1 cellular context compared by ENCODE assay signal in genomic region chr10:99520040-99520803, GRCh38.
TF ChIP-seq lines count a peak whose summit lies in the region.

No MANE protein-coding gene starts in this region.

TF ChIP-seq in H1, 55 proteins besides CTCF, POLR2A, EP300 and RAD21:
- TF ChIP-seq BCL11A (IDR thresholded peaks at IDR 0.05; ENCODE audit: low read depth in 2 of 2, low read length in 2 of 2) = no peak
- no peak for TF ChIP-seq CBX5 (IDR thresholded peaks at IDR 0.05; ENCODE audit: low read depth, low read length)
- TF ChIP-seq SIRT6 (IDR thresholded peaks at IDR 0.05; ENCODE audit: low read length) = no peak
- no peak for TF ChIP-seq POLR2AphosphoS5 (IDR thresholded peaks at IDR 0.05; ENCODE audit: low read depth, low read length)
- no peak for TF ChIP-seq HDAC2 (IDR thresholded peaks at IDR 0.05; ENCODE audit: borderline replicate concordance in 1 of 2, low read depth in 2 of 2, low read length in 2 of 2)
- no peak for TF ChIP-seq KDM5A (IDR thresholded peaks at IDR 0.05; ENCODE audit: low read length)
- no peak for TF ChIP-seq RBBP5 (IDR thresholded peaks at IDR 0.05; ENCODE audit: borderline replicate concordance, low read depth, low read length)
- peak; percentile 93 for TF ChIP-seq EZH2 (IDR thresholded peaks at IDR 0.05; ENCODE audit: low read depth, low read length, severe bottlenecking)
- TF ChIP-seq POU5F1 (IDR thresholded peaks at IDR 0.05; ENCODE audit: low read depth, low read length) = no peak
- no peak for TF ChIP-seq NRF1 (IDR thresholded peaks at IDR 0.05; ENCODE audit: low read depth, low read length)
- TF ChIP-seq CBX8 (IDR thresholded peaks at IDR 0.05; ENCODE audit: borderline replicate concordance, low read depth, low read length) = peak; percentile 47; the same call in 1 of the 2 replicates
- TF ChIP-seq MAFK (IDR thresholded peaks at IDR 0.05; ENCODE audit: low read depth, low read length) = no peak
- TF ChIP-seq YY1 (IDR thresholded peaks at IDR 0.05; ENCODE audit: low read depth, low read length) = no peak
- peak; percentile 94 for TF ChIP-seq SUZ12 (IDR thresholded peaks at IDR 0.05; ENCODE audit: low read length)
- TF ChIP-seq RNF2 (IDR thresholded peaks at IDR 0.05; ENCODE audit: borderline replicate concordance, low read depth, low read length, missing control alignments, poor library complexity, severe bottlenecking) = peak; percentile 71
- TF ChIP-seq HDAC6 (IDR thresholded peaks at IDR 0.05; ENCODE audit: low read depth, low read length) = no peak
- no peak for TF ChIP-seq GTF2F1 (IDR thresholded peaks at IDR 0.05; ENCODE audit: borderline replicate concordance, low read depth, low read length)
- no peak for TF ChIP-seq ATF3 (IDR thresholded peaks at IDR 0.05; ENCODE audit: insufficient read depth, low read depth, low read length)
- peak; percentile 46 for TF ChIP-seq CTBP2 (IDR thresholded peaks at IDR 0.05; ENCODE audit: borderline replicate concordance, insufficient read depth, insufficient read length, low read length)
- no peak for TF ChIP-seq BACH1 (IDR thresholded peaks at IDR 0.05; ENCODE audit: low read length)
- no peak for TF ChIP-seq ATF2 (IDR thresholded peaks at IDR 0.05; ENCODE audit: low read length)
